In genomic region chr7:77831481-77831880, GRCh38 we compare ENCODE assay signal across 1 cellular context.
TF ChIP-seq lines count a peak whose summit lies in the region.

No MANE protein-coding gene starts in this region.

TF ChIP-seq in IMR-90, 13 proteins besides CTCF, POLR2A, EP300 and RAD21 (continued from another document):
- TF ChIP-seq MAFK (IDR thresholded peaks at IDR 0.05; ENCODE audit: low read depth, low read length): 0 out of 2 replicates have a peak, but pooled peaks have one; percentile 8
- no peak for TF ChIP-seq RFX5 (IDR thresholded peaks at IDR 0.05; ENCODE audit: low read depth, low read length)
